ENCODE assay signal across 23 cellular contexts in the genomic region with DNA sequence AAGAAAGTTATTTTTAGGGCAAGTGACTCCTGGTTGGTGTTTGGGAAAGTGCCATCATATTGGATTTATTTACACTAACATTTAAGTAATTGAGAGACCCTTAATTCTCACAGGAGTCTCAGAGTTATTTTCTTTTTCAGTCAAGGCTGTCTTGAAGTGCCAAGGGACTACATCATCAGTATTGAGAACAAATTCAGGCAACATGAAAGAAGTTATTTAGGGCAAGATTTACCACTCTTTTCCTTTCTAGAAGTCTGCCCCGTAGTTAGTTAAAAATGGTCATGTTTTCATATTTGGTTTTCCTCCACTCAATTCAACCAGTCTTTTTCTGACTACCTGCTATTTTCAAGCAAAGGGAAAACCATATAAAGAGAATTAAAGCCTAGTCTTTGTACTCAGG. TPM values are rescaled to one million over a fixed set of nuclear protein-coding genes. Genes with fewer than 3 reads are reported as not detected.
DNase-seq lines count a peak whose midpoint lies in the region; ATAC-seq lines count a peak whose summit lies in the region.
"Had no signal": no experiment of that assay in that cellular context is flagged by ENCODE, and none has a peak within 500 bp of the region (broad histone marks: within the 10 kb centered on the region; RNA-seq: fewer than 3 reads in every experiment).

No MANE protein-coding gene starts in this region.

- peak overlapping the region; percentile 60 for H3K27ac Mint-ChIP-seq in activated naive CD4-positive, alpha-beta T cell treated with anti-CD3 and anti-CD28 coated beads for 36 hours
- H3K27ac Mint-ChIP-seq in T-cell = peak overlapping the region; percentile 83 to 92
- peak overlapping the region; percentile 70 for H3K27ac Mint-ChIP-seq in stimulated activated effector memory CD8-positive, alpha-beta T cell treated with anti-CD3 and anti-CD28 coated beads, Interleukin-12 subunit alpha, Interleukin-12 subunit beta, amount 100 ng/mL, for 72 hours
- H3K27ac Mint-ChIP-seq: H9, IgD-negative memory B cell, neural progenitor cell had no signal

- H3K36me3 Mint-ChIP-seq in activated naive CD4-positive, alpha-beta T cell treated with anti-CD3 and anti-CD28 coated beads for 36 hours (ENCODE audit: low read depth) = peaks cover 39% of the 10 kb centered on the region
- peaks cover 48% of the 10 kb centered on the region for H3K36me3 Mint-ChIP-seq in T-cell
- peaks cover 82% of the 10 kb centered on the region for H3K36me3 Mint-ChIP-seq in stimulated activated effector memory CD8-positive, alpha-beta T cell treated with anti-CD3 and anti-CD28 coated beads, Interleukin-12 subunit alpha, Interleukin-12 subunit beta, amount 100 ng/mL, for 72 hours

- peak in 2 of 4 experiments; percentile 24 to 45 for ATAC-seq in T-cell (replicated peaks in 1 of 4)
- ATAC-seq in stimulated activated effector memory CD8-positive, alpha-beta T cell treated with anti-CD3 and anti-CD28 coated beads, Interleukin-12 subunit alpha, Interleukin-12 subunit beta, amount 100 ng/mL, for 72 hours = peak; percentile 25
- no peak for ATAC-seq in HG03432 (IDR thresholded peaks at IDR 0.05; ENCODE audit: unreplicated experiment)
- no peak for ATAC-seq in GM19328 (IDR thresholded peaks at IDR 0.05; ENCODE audit: unreplicated experiment)
- ATAC-seq: left colon had no signal

- CTCF ChIA-PET in activated naive CD4-positive, alpha-beta T cell treated with anti-CD3 and anti-CD28 coated beads for 36 hours (lab: Charles Lee) = interaction anchor here (0.8 kb wide), 1 partner anchor 88 kb away, joined by 3 read pairs; no protein-coding TSS in a partner anchor
- CTCF ChIA-PET in T-cell (lab: Charles Lee) = interaction anchor here in 1 of 2 donors (0.7 to 0.8 kb wide), 2 partner anchors 118 to 1013 kb away, joined by 3 read pairs; no protein-coding TSS in a partner anchor

- peak overlapping the region; percentile 70 for H3K27ac ChIP-seq in epithelial cell of prostate
- H3K27ac ChIP-seq: esophagus muscularis mucosa, neural progenitor cell, PC-9, suprapubic skin had no signal

- peaks cover 75% of the 10 kb centered on the region for H3K4me1 Mint-ChIP-seq in activated naive CD4-positive, alpha-beta T cell treated with anti-CD3 and anti-CD28 coated beads for 36 hours (ENCODE audit: low read depth)
- H3K4me1 Mint-ChIP-seq in T-cell = peaks cover 51 to 69% (median 62%) of the 10 kb centered on the region in 3 donors
- H3K4me1 Mint-ChIP-seq in stimulated activated effector memory CD8-positive, alpha-beta T cell treated with anti-CD3 and anti-CD28 coated beads, Interleukin-12 subunit alpha, Interleukin-12 subunit beta, amount 100 ng/mL, for 72 hours = peaks cover 55% of the 10 kb centered on the region

- H3K4me3 Mint-ChIP-seq in activated naive CD4-positive, alpha-beta T cell treated with anti-CD3 and anti-CD28 coated beads for 36 hours = no peak overlapping the region
- H3K4me3 Mint-ChIP-seq in T-cell = peak overlapping the region in 2 of 3 donors; percentile 9 to 89
- H3K4me3 Mint-ChIP-seq in stimulated activated effector memory CD8-positive, alpha-beta T cell treated with anti-CD3 and anti-CD28 coated beads, Interleukin-12 subunit alpha, Interleukin-12 subunit beta, amount 100 ng/mL, for 72 hours = peak overlapping the region; percentile 27
- H3K4me3 Mint-ChIP-seq: CD8-positive, alpha-beta memory T cell; H9; IgD-negative memory B cell; neural progenitor cell had no signal

- no peaks in the 10 kb centered on the region for H3K9me3 Mint-ChIP-seq in activated naive CD4-positive, alpha-beta T cell treated with anti-CD3 and anti-CD28 coated beads for 36 hours
- H3K9me3 Mint-ChIP-seq in T-cell = no peaks in the 10 kb centered on the region
- H3K9me3 Mint-ChIP-seq in stimulated activated effector memory CD8-positive, alpha-beta T cell treated with anti-CD3 and anti-CD28 coated beads, Interleukin-12 subunit alpha, Interleukin-12 subunit beta, amount 100 ng/mL, for 72 hours = no peaks in the 10 kb centered on the region
- H3K9me3 Mint-ChIP-seq: CD8-positive, alpha-beta memory T cell; H9; IgD-negative memory B cell; neural progenitor cell had no signal

- intact Hi-C loops in activated naive CD4-positive, alpha-beta T cell treated with anti-CD3 and anti-CD28 coated beads for 36 hours (cut with micrococcal nuclease) = loop anchor here (1.0 to 10.0 kb wide), 3 partner anchors 15 to 1110 kb away; a partner anchor contains a TSS

- POLR2A ChIA-PET in T-cell (lab: Charles Lee) = interaction anchor here in 1 of 2 donors (0.5 kb wide), 1 partner anchor 9 kb away, joined by 3 read pairs; no protein-coding TSS in a partner anchor

- no peaks in the 10 kb centered on the region for H3K27me3 Mint-ChIP-seq in activated naive CD4-positive, alpha-beta T cell treated with anti-CD3 and anti-CD28 coated beads for 36 hours (ENCODE audit: low read depth)
- no peaks in the 10 kb centered on the region for H3K27me3 Mint-ChIP-seq in T-cell
- H3K27me3 Mint-ChIP-seq: CD8-positive, alpha-beta memory T cell; IgD-negative memory B cell had no signal

- no peak for DNase-seq in activated naive CD4-positive, alpha-beta T cell treated with anti-CD3 and anti-CD28 coated beads for 36 hours
- no peak for DNase-seq in activated naive CD4-positive, alpha-beta T cell treated with Interleukin-2 at 50 U/mL for 16 hours
- DNase-seq in T-cell = no peak
- no peak for DNase-seq in epithelial cell of prostate (ENCODE audit: low read depth, low spot score)
- no peak for DNase-seq in stimulated activated effector memory CD8-positive, alpha-beta T cell treated with anti-CD3 and anti-CD28 coated beads, Interleukin-12 subunit alpha, Interleukin-12 subunit beta, amount 100 ng/mL, for 72 hours (ENCODE audit: low spot score in 2 of 2)
- DNase-seq in NCI-H526 treated with DMSO at 0.1 percent for 48 hours (lab: John Stamatoyannopoulos, UW) = no peak
- DNase-seq: activated CD4-positive, alpha-beta T cell treated with anti-CD3 and anti-CD28 coated beads for 1 hour; caudate nucleus; CD8-positive, alpha-beta memory T cell; H9; left colon; NCI-H146; NCI-H2227 treated with DMSO at 0.1 percent for 48 hours; stimulated activated CD4-positive, alpha-beta T cell treated with anti-CD3 and anti-CD28 coated beads, Interleukin-12 subunit alpha, Interleukin-12 subunit beta, amount 100 ng/mL, for 4 hours; stimulated activated CD8-positive, alpha-beta memory T cell treated with anti-CD3 and anti-CD28 coated beads, Interleukin-4, amount 100 ng/mL, for 48 hours; T1000 had no signal

RNA-seq across cellular contexts. Expression of a gene that starts 6.1 kb away (rescaled TPM):
- total RNA-seq in activated naive CD4-positive, alpha-beta T cell treated with anti-CD3 and anti-CD28 coated beads for 36 hours = 10 to 100 TPM; 22.0 to 22.8 TPM
- total RNA-seq in T-cell = 10 to 100 TPM; 14.0 to 33.7 (median 18.2) TPM

RNA-seq across cellular contexts. Expression of a gene that starts 59.6 kb away (rescaled TPM):
- total RNA-seq in activated naive CD4-positive, alpha-beta T cell treated with anti-CD3 and anti-CD28 coated beads for 36 hours = 1 to 10 TPM; 3.5 to 3.7 TPM
- total RNA-seq in T-cell = 1 to 10 TPM; 2.7 to 5.1 (median 3.4) TPM
